ENCODE assay signal across 1 cellular context in genomic region chr1:100265562-100265930, GRCh38.
TF ChIP-seq lines count a peak whose summit lies in the region.

No MANE protein-coding gene starts in this region.

TF ChIP-seq in GM23338, 12 proteins besides CTCF, POLR2A, EP300 and RAD21 (continued from another document):
- TF ChIP-seq ZNF462 (CRISPR knock-in tag; IDR thresholded peaks at IDR 0.05) (no peak), CREB1 (CRISPR knock-in tag; IDR thresholded peaks at IDR 0.05; ENCODE audit: low read depth) (no peak)
